Comparison of ENCODE assay signal across 15 cellular contexts in genomic region chr17:16037636-16038035, GRCh38. TPM values are rescaled to one million over a fixed set of nuclear protein-coding genes. Genes with fewer than 3 reads are reported as not detected.
DNase-seq lines count a peak whose midpoint lies in the region; ATAC-seq, FAIRE-seq and TF ChIP-seq lines count a peak whose summit lies in the region.
"Had no signal": no experiment of that assay in that cellular context is flagged by ENCODE, and none has a peak within 500 bp of the region (broad histone marks: within the 10 kb centered on the region; RNA-seq: fewer than 3 reads in every experiment).

No MANE protein-coding gene starts in this region.

- 0 out of 2 replicates have a peak, but pooled peaks cover 3% of the 10 kb centered on the region for H3K79me2 ChIP-seq in Karpas-422 (ENCODE audit: low read length)

- no peak for FAIRE-seq in bronchial epithelial cell (lab: Jason Lieb, UNC)
- FAIRE-seq: GM19239 had no signal

- H3K9me2 ChIP-seq in Karpas-422 (replicated peaks; ENCODE audit: insufficient read depth, low read length): no peaks in the 10 kb centered on the region

- no peak overlapping the region for H3K4me3 Mint-ChIP-seq in CD4-positive, alpha-beta memory T cell
- H3K4me3 Mint-ChIP-seq in natural killer cell: no peak overlapping the region
- H3K4me3 Mint-ChIP-seq: effector memory CD8-positive, alpha-beta T cell had no signal

- no peak overlapping the region for H3K9ac ChIP-seq in Karpas-422 (ENCODE audit: low read length)

- CTCF ChIA-PET in CD4-positive, alpha-beta memory T cell (lab: Charles Lee; ENCODE audit: partially characterized antibody): no interaction called here

- POLR2A ChIA-PET in CD4-positive, alpha-beta memory T cell (lab: Charles Lee; ENCODE audit: partially characterized antibody): no interaction called here

- H3K4me3 ChIP-seq in CD4-positive, alpha-beta memory T cell (ENCODE audit: low read length in 2 of 2): no peak overlapping the region
- H3K4me3 ChIP-seq in Karpas-422 (ENCODE audit: low read length) (no peak overlapping the region), bronchial epithelial cell (ENCODE audit: low read depth, low read length) (no peak overlapping the region)
- H3K4me3 ChIP-seq: HAP-1, skin epidermis had no signal

- no peaks in the 10 kb centered on the region for H3K9me3 Mint-ChIP-seq in CD4-positive, alpha-beta memory T cell
- no peaks in the 10 kb centered on the region for H3K9me3 Mint-ChIP-seq in natural killer cell
- H3K9me3 Mint-ChIP-seq: effector memory CD8-positive, alpha-beta T cell had no signal

- TF ChIP-seq CTCF in bronchial epithelial cell (IDR thresholded peaks at IDR 0.05; ENCODE audit: insufficient read depth, low read length, severe bottlenecking) (no peak), natural killer cell (IDR thresholded peaks at IDR 0.05) (no peak)

- intact Hi-C loops in CD4-positive, alpha-beta memory T cell (cut with micrococcal nuclease): no loop called here
- intact Hi-C loops in natural killer cell (cut with micrococcal nuclease): no loop called here

- peaks cover 45 to 84% of the 10 kb centered on the region in 2 donors for H3K36me3 Mint-ChIP-seq in CD4-positive, alpha-beta memory T cell
- peaks cover 11% of the 10 kb centered on the region for H3K36me3 Mint-ChIP-seq in natural killer cell

- H3K4me2 ChIP-seq in Karpas-422 (ENCODE audit: low read depth, low read length, poor library complexity, severe bottlenecking): no peak overlapping the region

- H3K27me3 Mint-ChIP-seq in CD4-positive, alpha-beta memory T cell: no peaks in the 10 kb centered on the region
- H3K27me3 Mint-ChIP-seq in natural killer cell (ENCODE audit: low read depth in 2 of 2): no peaks in the 10 kb centered on the region
- H3K27me3 Mint-ChIP-seq: effector memory CD8-positive, alpha-beta T cell had no signal

- H3K27me3 ChIP-seq in CD4-positive, alpha-beta memory T cell (ENCODE audit: insufficient read depth, low read length): no peaks in the 10 kb centered on the region
- no peaks in the 10 kb centered on the region for H3K27me3 ChIP-seq in Karpas-422 (ENCODE audit: low read length)
- no peaks in the 10 kb centered on the region for H3K27me3 ChIP-seq in bronchial epithelial cell (ENCODE audit: control insufficient read depth, insufficient read depth, low read length)

- H2AFZ ChIP-seq in Karpas-422 (ENCODE audit: low read length): no peak overlapping the region

- peaks cover 75% of the 10 kb centered on the region for H3K36me3 ChIP-seq in CD4-positive, alpha-beta memory T cell (ENCODE audit: insufficient read depth, low read length)
- H3K36me3 ChIP-seq in Karpas-422 (ENCODE audit: insufficient read depth, low read length) (peaks cover 51% of the 10 kb centered on the region; the same call in 1 of the 2 replicates), bronchial epithelial cell (ENCODE audit: control insufficient read depth, insufficient read depth, low read length) (peaks cover 18% of the 10 kb centered on the region)

- ATAC-seq in natural killer cell: no peak
- ATAC-seq: effector memory CD8-positive, alpha-beta T cell had no signal

- no peak for DNase-seq in CD4-positive, alpha-beta memory T cell
- DNase-seq in Karpas-422 (no peak), bronchial epithelial cell (ENCODE audit: low read depth) (peak; percentile 14), natural killer cell (no peak), anterior cingulate cortex (lab: John Stamatoyannopoulos, UW) (no peak), ureter (ENCODE audit: low spot score) (no peak), Ammon's horn (ENCODE audit: low spot score) (no peak), HPDE6-E6E7 (ENCODE audit: extremely low spot score) (no peak)
- DNase-seq: activated gamma-delta T cell; Caco-2; effector memory CD8-positive, alpha-beta T cell; hippocampal formation had no signal

- peak overlapping the region in 5 of 7 donors; percentile 9 to 65 (median 52) for H3K27ac Mint-ChIP-seq in CD4-positive, alpha-beta memory T cell
- H3K27ac Mint-ChIP-seq in natural killer cell: peak overlapping the region; percentile 21 to 77

- peaks cover 4% of the 10 kb centered on the region for H3K4me1 ChIP-seq in CD4-positive, alpha-beta memory T cell (ENCODE audit: insufficient read depth, low read length)
- H3K4me1 ChIP-seq in Karpas-422 (ENCODE audit: low read length): peaks cover 12% of the 10 kb centered on the region
- H3K4me1 ChIP-seq: Caco-2, HAP-1 had no signal

- H3K4me1 Mint-ChIP-seq in CD4-positive, alpha-beta memory T cell: peaks cover 5 to 17% (median 6%) of the 10 kb centered on the region in 4 donors
- peaks cover 0 to 9% of the 10 kb centered on the region in 2 donors for H3K4me1 Mint-ChIP-seq in natural killer cell

- no peaks in the 10 kb centered on the region for H3K9me3 ChIP-seq in CD4-positive, alpha-beta memory T cell (ENCODE audit: control insufficient read depth in 1 of 2, low read length in 2 of 2)
- H3K9me3 ChIP-seq in Karpas-422 (ENCODE audit: low read length): no peaks in the 10 kb centered on the region
- H3K9me3 ChIP-seq: Caco-2, HAP-1 had no signal

- H4K20me1 ChIP-seq in Karpas-422 (ENCODE audit: insufficient read depth, low read depth, low read length): no peaks in the 10 kb centered on the region

- no peak overlapping the region for H3K27ac ChIP-seq in CD4-positive, alpha-beta memory T cell (ENCODE audit: low read depth, low read length)
- H3K27ac ChIP-seq in Karpas-422 (ENCODE audit: low read length): peak overlapping the region; percentile 28

RNA-seq across cellular contexts. Expression of gene TTC19, which starts 38.0 kb away (rescaled TPM):
- total RNA-seq in CD4-positive, alpha-beta memory T cell: 10 to 100 TPM; 34.1 to 36.3 TPM
- 10 to 100 TPM; 38.0 to 61.4 TPM for polyA plus RNA-seq in CD4-positive, alpha-beta memory T cell
- total RNA-seq in Karpas-422 (2014; rRNA removed; shearing (Covaris generic); ENCODE audit: low replicate concordance): 60.3 and 116 TPM in 2 replicates
- total RNA-seq in bronchial epithelial cell (32.5 and 34.8 TPM in 2 replicates), natural killer cell (10 to 100 TPM; 40.1 to 42.3 (median 40.2) TPM), ureter (61.6 TPM)

RNA-seq across cellular contexts. Expression of gene ZSWIM7, which starts 38.1 kb away (rescaled TPM):
- 10 to 100 TPM; 30.2 to 30.9 TPM for total RNA-seq in CD4-positive, alpha-beta memory T cell
- 10 to 100 TPM; 56.9 to 66.5 TPM for polyA plus RNA-seq in CD4-positive, alpha-beta memory T cell
- total RNA-seq in Karpas-422 (2014; rRNA removed; shearing (Covaris generic); ENCODE audit: low replicate concordance): 41.0 and 55.1 TPM in 2 replicates
- total RNA-seq in bronchial epithelial cell (24.2 and 41.1 TPM in 2 replicates), natural killer cell (10 to 100 TPM; 14.6 to 19.0 (median 16.3) TPM), ureter (29.9 TPM)
